Comparison of ENCODE assay signal across 1 cellular context in the genomic region with DNA sequence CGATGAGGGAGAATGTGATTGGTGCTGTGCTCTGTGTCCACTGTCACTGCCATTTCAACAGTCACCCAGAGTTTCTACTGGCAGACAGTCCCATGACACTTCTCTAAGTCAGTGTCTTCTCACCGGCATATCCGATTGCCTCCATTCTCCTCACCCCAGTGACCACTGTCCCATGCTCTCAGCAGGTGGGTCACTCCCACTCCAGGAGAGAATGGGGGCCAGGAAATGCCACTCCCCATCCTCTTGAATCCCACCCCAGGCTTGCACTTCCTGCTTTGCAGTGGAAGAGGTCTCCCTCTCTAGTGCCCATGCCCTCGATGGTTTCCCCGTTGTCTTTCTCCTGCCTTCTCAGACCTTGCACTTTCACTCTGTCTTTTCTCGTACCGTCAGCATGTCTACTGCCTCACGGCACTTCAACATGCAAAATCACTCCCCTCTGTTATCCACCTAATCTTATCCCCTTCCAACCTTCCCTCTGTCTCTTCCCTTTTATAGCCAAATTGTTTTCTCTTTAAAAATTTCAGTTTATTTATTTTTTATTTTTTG.
A peak's percentile ranks its signal among the peaks of the same experiment; 100 is the strongest.
TF ChIP-seq lines count a peak whose summit lies in the region.

No MANE protein-coding gene starts in this region.

TF ChIP-seq in HEK293, 187 proteins besides CTCF, POLR2A, EP300 and RAD21 (continued from another document):
- TF ChIP-seq, protein P1, sequence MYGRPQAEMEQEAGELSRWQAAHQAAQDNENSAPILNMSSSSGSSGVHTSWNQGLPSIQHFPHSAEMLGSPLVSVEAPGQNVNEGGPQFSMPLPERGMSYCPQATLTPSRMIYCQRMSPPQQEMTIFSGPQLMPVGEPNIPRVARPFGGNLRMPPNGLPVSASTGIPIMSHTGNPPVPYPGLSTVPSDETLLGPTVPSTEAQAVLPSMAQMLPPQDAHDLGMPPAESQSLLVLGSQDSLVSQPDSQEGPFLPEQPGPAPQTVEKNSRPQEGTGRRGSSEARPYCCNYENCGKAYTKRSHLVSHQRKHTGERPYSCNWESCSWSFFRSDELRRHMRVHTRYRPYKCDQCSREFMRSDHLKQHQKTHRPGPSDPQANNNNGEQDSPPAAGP (tag by site-specific recombination; IDR thresholded peaks at IDR 0.05): no peak
- no peak for TF ChIP-seq ZNF626 (tag by site-specific recombination; IDR thresholded peaks at IDR 0.05)
- TF ChIP-seq ZIC2 (tag by site-specific recombination; IDR thresholded peaks at IDR 0.05): 0 out of 2 replicates have a peak, but pooled peaks have one; percentile 18
- no peak for TF ChIP-seq ZNF16 (tag by site-specific recombination; IDR thresholded peaks at IDR 0.05; ENCODE audit: low read depth)
- 0 out of 2 replicates have a peak, but pooled peaks have one; percentile 10 for TF ChIP-seq ZNF366 (tag by site-specific recombination; conservative IDR thresholded peaks at IDR 0.05)
- TF ChIP-seq, protein P2, sequence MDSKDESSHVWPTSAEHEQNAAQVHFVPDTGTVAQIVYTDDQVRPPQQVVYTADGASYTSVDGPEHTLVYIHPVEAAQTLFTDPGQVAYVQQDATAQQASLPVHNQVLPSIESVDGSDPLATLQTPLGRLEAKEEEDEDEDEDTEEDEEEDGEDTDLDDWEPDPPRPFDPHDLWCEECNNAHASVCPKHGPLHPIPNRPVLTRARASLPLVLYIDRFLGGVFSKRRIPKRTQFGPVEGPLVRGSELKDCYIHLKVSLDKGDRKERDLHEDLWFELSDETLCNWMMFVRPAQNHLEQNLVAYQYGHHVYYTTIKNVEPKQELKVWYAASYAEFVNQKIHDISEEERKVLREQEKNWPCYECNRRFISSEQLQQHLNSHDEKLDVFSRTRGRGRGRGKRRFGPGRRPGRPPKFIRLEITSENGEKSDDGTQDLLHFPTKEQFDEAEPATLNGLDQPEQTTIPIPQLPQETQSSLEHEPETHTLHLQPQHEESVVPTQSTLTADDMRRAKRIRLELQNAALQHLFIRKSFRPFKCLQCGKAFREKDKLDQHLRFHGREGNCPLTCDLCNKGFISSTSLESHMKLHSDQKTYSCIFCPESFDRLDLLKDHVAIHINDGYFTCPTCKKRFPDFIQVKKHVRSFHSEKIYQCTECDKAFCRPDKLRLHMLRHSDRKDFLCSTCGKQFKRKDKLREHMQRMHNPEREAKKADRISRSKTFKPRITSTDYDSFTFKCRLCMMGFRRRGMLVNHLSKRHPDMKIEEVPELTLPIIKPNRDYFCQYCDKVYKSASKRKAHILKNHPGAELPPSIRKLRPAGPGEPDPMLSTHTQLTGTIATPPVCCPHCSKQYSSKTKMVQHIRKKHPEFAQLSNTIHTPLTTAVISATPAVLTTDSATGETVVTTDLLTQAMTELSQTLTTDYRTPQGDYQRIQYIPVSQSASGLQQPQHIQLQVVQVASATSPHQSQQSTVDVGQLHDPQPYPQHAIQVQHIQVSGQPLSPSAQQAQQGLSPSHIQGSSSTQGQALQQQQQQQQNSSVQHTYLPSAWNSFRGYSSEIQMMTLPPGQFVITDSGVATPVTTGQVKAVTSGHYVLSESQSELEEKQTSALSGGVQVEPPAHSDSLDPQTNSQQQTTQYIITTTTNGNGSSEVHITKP (tag by site-specific recombination; IDR thresholded peaks at IDR 0.05): peak; percentile 69
- TF ChIP-seq, protein P3, sequence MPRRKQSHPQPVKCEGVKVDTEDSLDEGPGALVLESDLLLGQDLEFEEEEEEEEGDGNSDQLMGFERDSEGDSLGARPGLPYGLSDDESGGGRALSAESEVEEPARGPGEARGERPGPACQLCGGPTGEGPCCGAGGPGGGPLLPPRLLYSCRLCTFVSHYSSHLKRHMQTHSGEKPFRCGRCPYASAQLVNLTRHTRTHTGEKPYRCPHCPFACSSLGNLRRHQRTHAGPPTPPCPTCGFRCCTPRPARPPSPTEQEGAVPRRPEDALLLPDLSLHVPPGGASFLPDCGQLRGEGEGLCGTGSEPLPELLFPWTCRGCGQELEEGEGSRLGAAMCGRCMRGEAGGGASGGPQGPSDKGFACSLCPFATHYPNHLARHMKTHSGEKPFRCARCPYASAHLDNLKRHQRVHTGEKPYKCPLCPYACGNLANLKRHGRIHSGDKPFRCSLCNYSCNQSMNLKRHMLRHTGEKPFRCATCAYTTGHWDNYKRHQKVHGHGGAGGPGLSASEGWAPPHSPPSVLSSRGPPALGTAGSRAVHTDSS (tag by site-specific recombination; IDR thresholded peaks at IDR 0.05): no peak
- no peak for TF ChIP-seq ZNF324 (tag by site-specific recombination; IDR thresholded peaks at IDR 0.05)
- no peak for TF ChIP-seq ZNF341 (tag by site-specific recombination; IDR thresholded peaks at IDR 0.05; ENCODE audit: low read depth)
- TF ChIP-seq, protein P4, sequence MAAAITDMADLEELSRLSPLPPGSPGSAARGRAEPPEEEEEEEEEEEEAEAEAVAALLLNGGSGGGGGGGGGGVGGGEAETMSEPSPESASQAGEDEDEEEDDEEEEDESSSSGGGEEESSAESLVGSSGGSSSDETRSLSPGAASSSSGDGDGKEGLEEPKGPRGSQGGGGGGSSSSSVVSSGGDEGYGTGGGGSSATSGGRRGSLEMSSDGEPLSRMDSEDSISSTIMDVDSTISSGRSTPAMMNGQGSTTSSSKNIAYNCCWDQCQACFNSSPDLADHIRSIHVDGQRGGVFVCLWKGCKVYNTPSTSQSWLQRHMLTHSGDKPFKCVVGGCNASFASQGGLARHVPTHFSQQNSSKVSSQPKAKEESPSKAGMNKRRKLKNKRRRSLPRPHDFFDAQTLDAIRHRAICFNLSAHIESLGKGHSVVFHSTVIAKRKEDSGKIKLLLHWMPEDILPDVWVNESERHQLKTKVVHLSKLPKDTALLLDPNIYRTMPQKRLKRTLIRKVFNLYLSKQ (tag by site-specific recombination; IDR thresholded peaks at IDR 0.05; ENCODE audit: borderline replicate concordance): no peak
- TF ChIP-seq ZEB2 (tag by site-specific recombination; IDR thresholded peaks at IDR 0.05): no peak
- no peak for TF ChIP-seq ZNF777 (tag by site-specific recombination; IDR thresholded peaks at IDR 0.05; ENCODE audit: borderline replicate concordance)
- TF ChIP-seq ZNF426 (tag by site-specific recombination; IDR thresholded peaks at IDR 0.05): no peak
- TF ChIP-seq BCL11B (tag by site-specific recombination; IDR thresholded peaks at IDR 0.05; ENCODE audit: low read depth): no peak
- no peak for TF ChIP-seq ZNF221 (tag by site-specific recombination; IDR thresholded peaks at IDR 0.05; ENCODE audit: borderline replicate concordance)
- TF ChIP-seq, protein P5, sequence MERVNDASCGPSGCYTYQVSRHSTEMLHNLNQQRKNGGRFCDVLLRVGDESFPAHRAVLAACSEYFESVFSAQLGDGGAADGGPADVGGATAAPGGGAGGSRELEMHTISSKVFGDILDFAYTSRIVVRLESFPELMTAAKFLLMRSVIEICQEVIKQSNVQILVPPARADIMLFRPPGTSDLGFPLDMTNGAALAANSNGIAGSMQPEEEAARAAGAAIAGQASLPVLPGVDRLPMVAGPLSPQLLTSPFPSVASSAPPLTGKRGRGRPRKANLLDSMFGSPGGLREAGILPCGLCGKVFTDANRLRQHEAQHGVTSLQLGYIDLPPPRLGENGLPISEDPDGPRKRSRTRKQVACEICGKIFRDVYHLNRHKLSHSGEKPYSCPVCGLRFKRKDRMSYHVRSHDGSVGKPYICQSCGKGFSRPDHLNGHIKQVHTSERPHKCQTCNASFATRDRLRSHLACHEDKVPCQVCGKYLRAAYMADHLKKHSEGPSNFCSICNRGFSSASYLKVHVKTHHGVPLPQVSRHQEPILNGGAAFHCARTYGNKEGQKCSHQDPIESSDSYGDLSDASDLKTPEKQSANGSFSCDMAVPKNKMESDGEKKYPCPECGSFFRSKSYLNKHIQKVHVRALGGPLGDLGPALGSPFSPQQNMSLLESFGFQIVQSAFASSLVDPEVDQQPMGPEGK (tag by site-specific recombination; IDR thresholded peaks at IDR 0.05): 0 out of 2 replicates have a peak, but pooled peaks have one; percentile 26
- peak; percentile 14; the same call in 1 of the 2 replicates for TF ChIP-seq WT1 (tag by site-specific recombination; IDR thresholded peaks at IDR 0.05)
